ENCODE assay signal across 32 cellular contexts in genomic region chr15:72706266-72706665, GRCh38. TPM values are rescaled to one million over a fixed set of nuclear protein-coding genes. Genes with fewer than 3 reads are reported as not detected.
A peak's percentile ranks its signal among the peaks of the same experiment; 100 is the strongest.
DNase-seq lines count a peak whose midpoint lies in the region; ATAC-seq, FAIRE-seq and TF ChIP-seq lines count a peak whose summit lies in the region.
"Had no signal": no experiment of that assay in that cellular context is flagged by ENCODE, and none has a peak within 500 bp of the region (broad histone marks: within the 10 kb centered on the region; RNA-seq: fewer than 3 reads in every experiment).

No MANE protein-coding gene starts in this region.

- peaks cover 7% of the 10 kb centered on the region for H4K20me1 ChIP-seq in astrocyte (ENCODE audit: insufficient read depth, low read length)
- H4K20me1 ChIP-seq: BLaER1 had no signal

- H3K9me3 Mint-ChIP-seq in astrocyte (ENCODE audit: unreplicated experiment) (no peaks in the 10 kb centered on the region), nephron progenitor cell (no peaks in the 10 kb centered on the region)
- H3K9me3 Mint-ChIP-seq: activated T-cell treated with anti-CD3 and anti-CD28 coated beads, Interleukin-2, amount 50 U/mL, for 24 hours; neural progenitor cell; type B pancreatic cell had no signal

- no peaks in the 10 kb centered on the region for H3K27me3 Mint-ChIP-seq in astrocyte (ENCODE audit: low read depth, unreplicated experiment)
- no peaks in the 10 kb centered on the region for H3K27me3 Mint-ChIP-seq in nephron progenitor cell (ENCODE audit: low read depth, poor library complexity)
- H3K27me3 Mint-ChIP-seq: activated T-cell treated with anti-CD3 and anti-CD28 coated beads, Interleukin-2, amount 50 U/mL, for 24 hours; T-helper 17 cell; type B pancreatic cell had no signal

- H3K27ac ChIP-seq in astrocyte (ENCODE audit: low read depth, low read length), result no peak overlapping the region
- H3K27ac ChIP-seq: adrenal gland, BLaER1, breast epithelium, esophagus muscularis mucosa, gastrocnemius medialis, KMS-11, lower lobe of right lung, neural progenitor cell, RWPE1 had no signal

- H3K36me3 Mint-ChIP-seq in astrocyte (ENCODE audit: low read depth, unreplicated experiment) (peaks cover 4% of the 10 kb centered on the region), nephron progenitor cell (ENCODE audit: low read depth) (peaks cover 11% of the 10 kb centered on the region)
- H3K36me3 Mint-ChIP-seq: neural progenitor cell had no signal

- H3K27ac Mint-ChIP-seq in astrocyte (ENCODE audit: unreplicated experiment) (no peak overlapping the region), nephron progenitor cell (peak overlapping the region; percentile 73)
- H3K27ac Mint-ChIP-seq: activated T-cell treated with anti-CD3 and anti-CD28 coated beads, Interleukin-2, amount 50 U/mL, for 24 hours; neural progenitor cell; T-helper 17 cell; type B pancreatic cell had no signal

- H3K4me3 Mint-ChIP-seq in astrocyte (ENCODE audit: unreplicated experiment), result no peak overlapping the region
- no peak overlapping the region for H3K4me3 Mint-ChIP-seq in nephron progenitor cell
- H3K4me3 Mint-ChIP-seq: activated T-cell treated with anti-CD3 and anti-CD28 coated beads, Interleukin-2, amount 50 U/mL, for 24 hours; neural progenitor cell; T-helper 17 cell; type B pancreatic cell had no signal

- H3K4me1 ChIP-seq in astrocyte (ENCODE audit: insufficient read depth, low read length), result no peaks in the 10 kb centered on the region
- H3K4me1 ChIP-seq: adrenal gland, BLaER1, breast epithelium, esophagus muscularis mucosa, gastrocnemius medialis, lower lobe of right lung, neural progenitor cell had no signal

- H3K4me2 ChIP-seq in astrocyte (ENCODE audit: low read length), result no peak overlapping the region
- H3K4me2 ChIP-seq: BLaER1, KMS-11, neural progenitor cell, SK-N-SH had no signal

- H3K4me1 Mint-ChIP-seq in astrocyte (ENCODE audit: low read depth, unreplicated experiment), result peaks cover 12% of the 10 kb centered on the region
- H3K4me1 Mint-ChIP-seq in nephron progenitor cell, result peaks cover 6% of the 10 kb centered on the region

- no peak for ATAC-seq in HG03565 (IDR thresholded peaks at IDR 0.05; ENCODE audit: unreplicated experiment)
- ATAC-seq: gastrocnemius medialis, lower lobe of right lung, T-helper 17 cell had no signal

- H3K79me2 ChIP-seq in astrocyte (ENCODE audit: insufficient read depth, low read length), result peaks cover 3% of the 10 kb centered on the region

- H3K36me3 ChIP-seq in astrocyte (ENCODE audit: insufficient read depth, low read length), result no peaks in the 10 kb centered on the region
- H3K36me3 ChIP-seq: BLaER1, breast epithelium, gastrocnemius medialis, neural progenitor cell had no signal

- no peak overlapping the region for H3K9ac ChIP-seq in astrocyte (ENCODE audit: low read length)
- H3K9ac ChIP-seq: BLaER1, KMS-11, neural progenitor cell, SK-N-SH had no signal

- no peak overlapping the region for H2AFZ ChIP-seq in astrocyte (ENCODE audit: low read depth, low read length)
- H2AFZ ChIP-seq: neural progenitor cell had no signal

- H3K9me3 ChIP-seq in astrocyte (ENCODE audit: insufficient read depth, low read depth, low read length), result no peaks in the 10 kb centered on the region
- H3K9me3 ChIP-seq: adrenal gland, BLaER1, breast epithelium, esophagus muscularis mucosa, gastrocnemius medialis, lower lobe of right lung, SK-N-SH had no signal

- TF ChIP-seq CTCF in astrocyte (IDR thresholded peaks at IDR 0.05; ENCODE audit: insufficient read depth, low read depth, low read length) (no peak), nephron progenitor cell (IDR thresholded peaks at IDR 0.05) (no peak)

- no peak for FAIRE-seq in astrocyte (lab: Jason Lieb, UNC)
- FAIRE-seq: islet of Langerhans had no signal

- no peaks in the 10 kb centered on the region for H3K27me3 ChIP-seq in astrocyte (ENCODE audit: insufficient read depth, low read length)
- H3K27me3 ChIP-seq: adrenal gland, BLaER1, breast epithelium, esophagus muscularis mucosa, gastrocnemius medialis, neural progenitor cell had no signal

- H3K4me3 ChIP-seq in astrocyte (ENCODE audit: insufficient read depth, low read depth, low read length), result no peak overlapping the region
- H3K4me3 ChIP-seq: adrenal gland, BLaER1, breast epithelium, esophagus muscularis mucosa, gastrocnemius medialis, lower lobe of right lung, neural progenitor cell had no signal

- peak; percentile 7 for DNase-seq in ELF-1 (ENCODE audit: low read depth, low spot score)
- DNase-seq in LHCN-M2 (ENCODE audit: low read depth), result peak; percentile 69
- peak; percentile 38 for DNase-seq in astrocyte (ENCODE audit: low read depth)
- DNase-seq in nephron progenitor cell, result no peak
- DNase-seq in activated CD4-positive, alpha-beta T cell treated with anti-CD3 and anti-CD28 coated beads, Interleukin-2, amount 50 U/mL, for 1 hour, result no peak
- no peak for DNase-seq in NCI-H2227 treated with DMSO at 0.1 percent for 48 hours (lab: John Stamatoyannopoulos, UW)
- no peak for DNase-seq in activated T-cell treated with anti-CD3 and anti-CD28 coated beads, Interleukin-2, amount 50 U/mL, for 48 hours
- DNase-seq: ACHN; activated CD4-positive, alpha-beta T cell treated with anti-CD3 and anti-CD28 coated beads for 4 hours; activated naive CD4-positive, alpha-beta T cell treated with Interleukin-2 at 50 U/mL for 16 hours; activated T-cell treated with anti-CD3 and anti-CD28 coated beads, Interleukin-2, amount 50 U/mL, for 24 hours; adrenal gland; COR-L47; effector CD8-positive, alpha-beta T cell; gastrocnemius medialis; hypothalamus; lower lobe of right lung; NCI-H1694 treated with DMSO at 0.1 percent for 48 hours; NCI-H526 treated with DMSO at 0.1 percent for 48 hours; SK-N-SH; T-helper 17 cell had no signal

RNA-seq across cellular contexts. Expression of gene BBS4, which starts 20.3 kb away (rescaled TPM):
- total RNA-seq in LHCN-M2 (2014; rRNA removed) (18.1 and 20.0 TPM in 2 replicates), astrocyte (16.9 and 17.7 TPM in 2 replicates)
- polyA plus RNA-seq in LHCN-M2 (2012), result 10.6 TPM

RNA-seq across cellular contexts. Expression of gene HIGD2B, which starts 20.3 kb away (rescaled TPM):
- total RNA-seq in LHCN-M2 (2014; rRNA removed), result not detected in 2 replicates
- polyA plus RNA-seq in LHCN-M2 (2012), result 0.05 TPM
- total RNA-seq in astrocyte, result not detected in 2 replicates
- total RNA-seq: adrenal gland, breast epithelium, esophagus muscularis mucosa, gastrocnemius medialis, lower lobe of right lung, subcutaneous adipose tissue had no signal
- polyA plus RNA-seq: SK-N-SH had no signal

RNA-seq across cellular contexts. Expression of gene GOLGA6B, which starts 51.8 kb away (rescaled TPM):
- total RNA-seq in LHCN-M2 (2014; rRNA removed), result not detected in 2 replicates
- polyA plus RNA-seq in LHCN-M2 (2012), result not detected
- 0.36 TPM in 1 of 2 replicates, not detected in the other for total RNA-seq in astrocyte
- total RNA-seq: activated CD8-positive, alpha-beta memory T cell treated with anti-CD3 and anti-CD28 coated beads for 36 hours; breast epithelium; esophagus muscularis mucosa; gastrocnemius medialis; lower lobe of right lung had no signal
- polyA plus RNA-seq: adrenal gland, SK-N-SH had no signal

Comparison
In these comparisons a context has a peak if more than half of its experiments do, and no peak if none do; other contexts are left out.
1. DNase-seq: peak in ELF-1 (single experiment), LHCN-M2 (single experiment) and astrocyte (single experiment); none in nephron progenitor cell (single experiment), activated CD4-positive, alpha-beta T cell treated with anti-CD3 and anti-CD28 coated beads, Interleukin-2, amount 50 U/mL, for 1 hour (single experiment), NCI-H2227 treated with DMSO at 0.1 percent for 48 hours (single experiment) and activated T-cell treated with anti-CD3 and anti-CD28 coated beads, Interleukin-2, amount 50 U/mL, for 48 hours (0 of 2).